ENCODE assay signal across 22 cellular contexts in genomic region chr4:25190407-25190806, GRCh38.
"Had no signal": no experiment of that assay in that cellular context is flagged by ENCODE, and none has a peak within 500 bp of the region (broad histone marks: within the 10 kb centered on the region; RNA-seq: fewer than 3 reads in every experiment).

No MANE protein-coding gene starts in this region.

- H3K27ac ChIP-seq: esophagus squamous epithelium, left ventricle myocardium inferior, tibial artery, uterus had no signal

- H3K4me3 ChIP-seq: esophagus squamous epithelium, left ventricle myocardium inferior, tibial artery, uterus had no signal

- H3K36me3 ChIP-seq: esophagus squamous epithelium, left ventricle myocardium inferior, tibial artery, uterus had no signal

- H3K27me3 ChIP-seq: esophagus squamous epithelium, tibial artery, uterus had no signal

- ATAC-seq: activated CD8-positive, alpha-beta memory T cell treated with anti-CD3 and anti-CD28 coated beads, Interleukin-2, amount 10 ng/mL, durations not matched to agents 7 days and 5 days; activated T-helper 17 cell treated with anti-CD3 and anti-CD28 coated beads, Interleukin-2, amount 50 U/mL, for 72 hours; stimulated activated naive CD8-positive, alpha-beta T cell treated with anti-CD3 and anti-CD28 coated beads, Interleukin-15, Interleukin-2, amounts not matched to agents 100 U/mL and 50 U/mL, for 24 hours had no signal

- DNase-seq: activated B cell treated with CpG ODN at 0.5 μM for 24 hours; activated CD4-positive, alpha-beta memory T cell treated with anti-CD3 and anti-CD28 coated beads, Interleukin-2, amount 10 ng/mL, durations not matched to agents 7 days and 5 days; activated CD4-positive, alpha-beta T cell treated with anti-CD3 and anti-CD28 coated beads for 4 hours; activated CD8-positive, alpha-beta memory T cell treated with anti-CD3 and anti-CD28 coated beads, Interleukin-2, amount 10 ng/mL, durations not matched to agents 7 days and 5 days; activated naive CD4-positive, alpha-beta T cell; activated naive CD8-positive, alpha-beta T cell treated with anti-CD3 and anti-CD28 coated beads for 36 hours; amniotic stem cell; effector CD8-positive, alpha-beta T cell; esophagus squamous epithelium; hypothalamus; kidney; left ventricle myocardium inferior; mammary epithelial cell; naive B cell; stimulated activated CD4-positive, alpha-beta T cell treated with anti-CD3 and anti-CD28 coated beads, Interleukin-12 subunit alpha, Interleukin-12 subunit beta, amount 100 ng/mL, for 4 hours; stimulated activated CD4-positive, alpha-beta T cell treated with anti-CD3 and anti-CD28 coated beads, Interleukin-2, amount 100 ng/mL, for 24 hours; stimulated activated naive CD8-positive, alpha-beta T cell treated with anti-CD3 and anti-CD28 coated beads, Interleukin-15, Interleukin-2, amounts not matched to agents 100 U/mL and 50 U/mL, for 24 hours; substantia nigra; T-helper 2 cell; tibial artery; uterus had no signal

- H3K9me3 ChIP-seq: esophagus squamous epithelium, left ventricle myocardium inferior, tibial artery, uterus had no signal

- H3K4me1 ChIP-seq: esophagus squamous epithelium, left ventricle myocardium inferior, tibial artery, uterus had no signal
